8 cellular contexts compared by ENCODE assay signal in genomic region chr6:29941476-29941875, GRCh38. TPM values are rescaled to one million over a fixed set of nuclear protein-coding genes. Genes with fewer than 3 reads are reported as not detected.
DNase-seq lines count a peak whose midpoint lies in the region; ATAC-seq, FAIRE-seq and TF ChIP-seq lines count a peak whose summit lies in the region.

No MANE protein-coding gene starts in this region.

- H3K36me3 Mint-ChIP-seq in activated CD8-positive, alpha-beta memory T cell treated with anti-CD3 and anti-CD28 coated beads, Interleukin-2, amount 10 ng/mL, durations not matched to agents 7 days and 5 days: peaks cover 43% of the 10 kb centered on the region
- H3K36me3 Mint-ChIP-seq in activated T-helper 1 cell treated with anti-CD3 and anti-CD28 coated beads, Interleukin-12 subunit alpha, Interleukin-12 subunit beta, Interleukin-2, Interleukin-4 antibody, amounts not matched to agents 30 ng/mL and 10 ng/mL and 1 ng/mL, durations not matched to agents 14 hours and 24 hours and 36 hours (ENCODE audit: low read depth): peaks cover 41% of the 10 kb centered on the region

- peak overlapping the region; percentile 92 to 94 for H3K27ac ChIP-seq in kidney (ENCODE audit: low read depth in 2 of 2, low read length in 2 of 2)
- peak overlapping the region; percentile 85 to 92 for H3K27ac ChIP-seq in thoracic aorta

- H3K27me3 ChIP-seq in thoracic aorta (replicated peaks; ENCODE audit: insufficient read depth): no peaks in the 10 kb centered on the region

- H3K4me1 ChIP-seq in kidney (ENCODE audit: control insufficient read depth in 1 of 2, insufficient read depth in 1 of 2, low read depth in 1 of 2, low read length in 2 of 2) (peaks cover 5 to 7% of the 10 kb centered on the region in 2 donors), thoracic aorta (ENCODE audit: control insufficient read depth in 1 of 2, low read depth in 2 of 2) (peaks cover 0 to 15% of the 10 kb centered on the region in 2 donors)

- peak overlapping the region; percentile 99 for H3K27ac Mint-ChIP-seq in activated CD8-positive, alpha-beta memory T cell treated with anti-CD3 and anti-CD28 coated beads, Interleukin-2, amount 10 ng/mL, durations not matched to agents 7 days and 5 days
- H3K27ac Mint-ChIP-seq in activated T-helper 1 cell treated with anti-CD3 and anti-CD28 coated beads, Interleukin-12 subunit alpha, Interleukin-12 subunit beta, Interleukin-2, Interleukin-4 antibody, amounts not matched to agents 30 ng/mL and 10 ng/mL and 1 ng/mL, durations not matched to agents 14 hours and 24 hours and 36 hours: peak overlapping the region; percentile 98

- TF ChIP-seq CTCF in kidney (IDR thresholded peaks at IDR 0.05; ENCODE audit: borderline replicate concordance, extremely low read depth, insufficient read depth) (no peak), thoracic aorta (IDR thresholded peaks at IDR 0.05) (no peak)

- no peak for ATAC-seq in activated CD8-positive, alpha-beta memory T cell treated with anti-CD3 and anti-CD28 coated beads, Interleukin-2, amount 10 ng/mL, durations not matched to agents 7 days and 5 days
- ATAC-seq in thoracic aorta (ENCODE audit: insufficient number of reproducible peaks, low FRiP score, low read depth) (no peak), GM18502 (IDR thresholded peaks at IDR 0.05; ENCODE audit: poor library complexity, unreplicated experiment) (no peak)

- CTCF ChIA-PET in activated CD8-positive, alpha-beta memory T cell treated with anti-CD3 and anti-CD28 coated beads, Interleukin-2, amount 10 ng/mL, durations not matched to agents 7 days and 5 days (lab: Charles Lee): interaction anchor here (0.8 to 1.4 kb wide), 2 partner anchors 24 to 95 kb away, joined by 3 to 9 read pairs; no protein-coding TSS in a partner anchor

- H3K4me3 ChIP-seq in kidney (ENCODE audit: low read length in 2 of 2): peak overlapping the region; percentile 64 to 75
- H3K4me3 ChIP-seq in thoracic aorta: peak overlapping the region; percentile 81

- peaks cover 35% of the 10 kb centered on the region for H3K4me1 Mint-ChIP-seq in activated CD8-positive, alpha-beta memory T cell treated with anti-CD3 and anti-CD28 coated beads, Interleukin-2, amount 10 ng/mL, durations not matched to agents 7 days and 5 days
- H3K4me1 Mint-ChIP-seq in activated T-helper 1 cell treated with anti-CD3 and anti-CD28 coated beads, Interleukin-12 subunit alpha, Interleukin-12 subunit beta, Interleukin-2, Interleukin-4 antibody, amounts not matched to agents 30 ng/mL and 10 ng/mL and 1 ng/mL, durations not matched to agents 14 hours and 24 hours and 36 hours (ENCODE audit: low read depth): peaks cover 52% of the 10 kb centered on the region

- FAIRE-seq in kidney (lab: Jason Lieb, UNC): no peak

- no peaks in the 10 kb centered on the region for H3K27me3 Mint-ChIP-seq in activated CD8-positive, alpha-beta memory T cell treated with anti-CD3 and anti-CD28 coated beads, Interleukin-2, amount 10 ng/mL, durations not matched to agents 7 days and 5 days
- peaks cover 2% of the 10 kb centered on the region for H3K27me3 Mint-ChIP-seq in activated T-helper 1 cell treated with anti-CD3 and anti-CD28 coated beads, Interleukin-12 subunit alpha, Interleukin-12 subunit beta, Interleukin-2, Interleukin-4 antibody, amounts not matched to agents 30 ng/mL and 10 ng/mL and 1 ng/mL, durations not matched to agents 14 hours and 24 hours and 36 hours (ENCODE audit: insufficient read depth)

- peaks cover 2% of the 10 kb centered on the region for H3K9me3 Mint-ChIP-seq in activated CD8-positive, alpha-beta memory T cell treated with anti-CD3 and anti-CD28 coated beads, Interleukin-2, amount 10 ng/mL, durations not matched to agents 7 days and 5 days (ENCODE audit: low read depth)
- H3K9me3 Mint-ChIP-seq in activated T-helper 1 cell treated with anti-CD3 and anti-CD28 coated beads, Interleukin-12 subunit alpha, Interleukin-12 subunit beta, Interleukin-2, Interleukin-4 antibody, amounts not matched to agents 30 ng/mL and 10 ng/mL and 1 ng/mL, durations not matched to agents 14 hours and 24 hours and 36 hours: no peaks in the 10 kb centered on the region

- peak overlapping the region; percentile 71 to 90 for H3K9ac ChIP-seq in kidney (ENCODE audit: low read length in 2 of 2)

- H3K36me3 ChIP-seq in kidney (ENCODE audit: control insufficient read depth in 1 of 2, insufficient read depth in 2 of 2, low read length in 2 of 2): no peaks in the 10 kb centered on the region
- no peaks in the 10 kb centered on the region for H3K36me3 ChIP-seq in thoracic aorta

- peak overlapping the region; percentile 88 for H3K4me3 Mint-ChIP-seq in activated CD8-positive, alpha-beta memory T cell treated with anti-CD3 and anti-CD28 coated beads, Interleukin-2, amount 10 ng/mL, durations not matched to agents 7 days and 5 days
- H3K4me3 Mint-ChIP-seq in activated T-helper 1 cell treated with anti-CD3 and anti-CD28 coated beads, Interleukin-12 subunit alpha, Interleukin-12 subunit beta, Interleukin-2, Interleukin-4 antibody, amounts not matched to agents 30 ng/mL and 10 ng/mL and 1 ng/mL, durations not matched to agents 14 hours and 24 hours and 36 hours: peak overlapping the region; percentile 95

- H3K9me3 ChIP-seq in kidney (ENCODE audit: control insufficient read depth in 1 of 2, low read length in 2 of 2): no peaks in the 10 kb centered on the region
- no peaks in the 10 kb centered on the region for H3K9me3 ChIP-seq in thoracic aorta

- no peak for DNase-seq in activated CD8-positive, alpha-beta memory T cell treated with anti-CD3 and anti-CD28 coated beads, Interleukin-2, amount 10 ng/mL, durations not matched to agents 7 days and 5 days
- DNase-seq in activated CD8-positive, alpha-beta memory T cell treated with anti-CD3 and anti-CD28 coated beads, Interleukin-2, amount 50 U/mL, for 4 hours: no peak
- no peak for DNase-seq in activated T-helper 1 cell treated with anti-CD3 and anti-CD28 coated beads, Interleukin-12 subunit alpha, Interleukin-12 subunit beta, Interleukin-2, Interleukin-4 antibody, amounts not matched to agents 30 ng/mL and 10 ng/mL and 1 ng/mL, durations not matched to agents 14 hours and 24 hours and 36 hours (ENCODE audit: low spot score)
- DNase-seq in kidney (no peak), thoracic aorta (ENCODE audit: low spot score) (no peak), inferior parietal cortex (ENCODE audit: extremely low spot score) (no peak), HUDEP-2 (lab: John Stamatoyannopoulos, UW; ENCODE audit: unreplicated experiment in 76 of 76) (no peak)

- intact Hi-C loops in activated T-helper 1 cell treated with anti-CD3 and anti-CD28 coated beads, Interleukin-12 subunit alpha, Interleukin-12 subunit beta, Interleukin-2, Interleukin-4 antibody, amounts not matched to agents 30 ng/mL and 10 ng/mL and 1 ng/mL, durations not matched to agents 14 hours and 24 hours and 36 hours (cut with micrococcal nuclease): loop anchor here (5.0 kb wide), 3 partner anchors 36 to 219 kb away; partner anchors contain the start of gene HLA-F
- intact Hi-C loops in kidney (cut with DNase I): no loop called here

RNA-seq across cellular contexts. Expression of gene HLA-A, which starts 0.9 kb away (rescaled TPM):
- 1,000 to 10,000 TPM; 1,622 to 2,021 TPM for total RNA-seq in activated CD8-positive, alpha-beta memory T cell treated with anti-CD3 and anti-CD28 coated beads, Interleukin-2, amount 10 ng/mL, durations not matched to agents 7 days and 5 days
- 1,482 and 1,503 TPM in 2 replicates for total RNA-seq in activated T-helper 1 cell treated with anti-CD3 and anti-CD28 coated beads, Interleukin-12 subunit alpha, Interleukin-12 subunit beta, Interleukin-2, Interleukin-4 antibody, amounts not matched to agents 30 ng/mL and 10 ng/mL and 1 ng/mL, durations not matched to agents 14 hours and 24 hours and 36 hours
- total RNA-seq in kidney (695 TPM), thoracic aorta (100 to 1,000 TPM; 525 to 870 TPM)
- 1,143 TPM for polyA plus RNA-seq in kidney (ENCODE audit: insufficient read depth, low read depth, low replicate concordance)
